19 cellular contexts compared by ENCODE assay signal in genomic region chr1:154851392-154852177, GRCh38. TPM values are rescaled to one million over a fixed set of nuclear protein-coding genes. Genes with fewer than 3 reads are reported as not detected.
A peak's percentile ranks its signal among the peaks of the same experiment; 100 is the strongest.
DNase-seq lines count a peak whose midpoint lies in the region; ATAC-seq and TF ChIP-seq lines count a peak whose summit lies in the region.
"Had no signal": no experiment of that assay in that cellular context is flagged by ENCODE, and none has a peak within 500 bp of the region (broad histone marks: within the 10 kb centered on the region; RNA-seq: fewer than 3 reads in every experiment).

No MANE protein-coding gene starts in this region.

- H3K9me3 ChIP-seq in SJCRH30 (replicated peaks) (no peaks in the 10 kb centered on the region), upper lobe of right lung (no peaks in the 10 kb centered on the region)
- H3K9me3 ChIP-seq: heart right ventricle, upper lobe of left lung had no signal

- POLR2A ChIA-PET in activated CD4-positive, alpha-beta T cell treated with anti-CD3 and anti-CD28 coated beads, Interleukin-2, amount 10 ng/mL, durations not matched to agents 7 days and 5 days (lab: Charles Lee): no interaction called here
- POLR2A ChIA-PET in T-cell (lab: Charles Lee): no interaction called here

- H3K36me3 ChIP-seq in SJCRH30 (peaks cover 3% of the 10 kb centered on the region; the same call in 1 of the 2 replicates), upper lobe of right lung (no peaks in the 10 kb centered on the region)
- H3K36me3 ChIP-seq: cardiac muscle cell, heart right ventricle, upper lobe of left lung had no signal

- no peaks in the 10 kb centered on the region for H3K36me3 Mint-ChIP-seq in activated CD4-positive, alpha-beta T cell treated with anti-CD3 and anti-CD28 coated beads, Interleukin-2, amount 10 ng/mL, durations not matched to agents 7 days and 5 days (ENCODE audit: low read depth)
- H3K36me3 Mint-ChIP-seq in T-cell: no peaks in the 10 kb centered on the region
- H3K36me3 Mint-ChIP-seq: CD8-positive, alpha-beta memory T cell; natural killer cell treated with Interleukin-12 subunit alpha and Interleukin-12 subunit beta and Interleukin-15 and Interleukin-18, amount 100 ng/mL, for 72 hours had no signal

- no peak for DNase-seq in activated CD4-positive, alpha-beta T cell treated with anti-CD3 and anti-CD28 coated beads, Interleukin-2, amount 10 ng/mL, durations not matched to agents 7 days and 5 days
- DNase-seq in activated CD4-positive, alpha-beta T cell treated with anti-CD3 and anti-CD28 coated beads for 1 hour: no peak
- peak; percentile 39 to 52 for DNase-seq in SJCRH30
- peak; percentile 78 for DNase-seq in iPS-NIHi7 (ENCODE audit: extremely low spot score)
- DNase-seq in upper lobe of right lung: no peak
- DNase-seq in DMS114 treated with DMSO at 0.1 percent for 48 hours (lab: John Stamatoyannopoulos, UW; ENCODE audit: unreplicated experiment): no peak
- no peak for DNase-seq in GF-D8 (lab: John Stamatoyannopoulos, UW)
- DNase-seq in T-cell: no peak
- DNase-seq: CD8-positive, alpha-beta memory T cell; heart right ventricle; KBM-7; NCI-H1092 treated with DMSO at 0.1 percent for 48 hours; stimulated activated CD4-positive, alpha-beta T cell treated with anti-CD3 and anti-CD28 coated beads, Interleukin-12 subunit alpha, Interleukin-12 subunit beta, amount 100 ng/mL, for 4 hours; stimulated activated naive CD4-positive, alpha-beta T cell; SW 1271; upper lobe of left lung had no signal

- H3K27ac Mint-ChIP-seq in activated CD4-positive, alpha-beta T cell treated with anti-CD3 and anti-CD28 coated beads, Interleukin-2, amount 10 ng/mL, durations not matched to agents 7 days and 5 days: peak overlapping the region; percentile 11
- H3K27ac Mint-ChIP-seq in T-cell: no peak overlapping the region
- H3K27ac Mint-ChIP-seq: activated T-helper 17 cell treated with anti-CD3 and anti-CD28 coated beads, Interleukin-2, amount 50 U/mL, for 72 hours; CD8-positive, alpha-beta memory T cell; natural killer cell treated with Interleukin-12 subunit alpha and Interleukin-12 subunit beta and Interleukin-15 and Interleukin-18, amount 100 ng/mL, for 72 hours had no signal

- no peak overlapping the region for H3K4me3 Mint-ChIP-seq in activated CD4-positive, alpha-beta T cell treated with anti-CD3 and anti-CD28 coated beads, Interleukin-2, amount 10 ng/mL, durations not matched to agents 7 days and 5 days
- H3K4me3 Mint-ChIP-seq in T-cell: no peak overlapping the region
- H3K4me3 Mint-ChIP-seq: activated T-helper 17 cell treated with anti-CD3 and anti-CD28 coated beads, Interleukin-2, amount 50 U/mL, for 72 hours; CD8-positive, alpha-beta memory T cell; natural killer cell treated with Interleukin-12 subunit alpha and Interleukin-12 subunit beta and Interleukin-15 and Interleukin-18, amount 100 ng/mL, for 72 hours had no signal

- H3K4me1 ChIP-seq in SJCRH30 (peaks cover 40% of the 10 kb centered on the region), upper lobe of right lung (peaks cover 7% of the 10 kb centered on the region)

- H3K27ac ChIP-seq in SJCRH30 (no peak overlapping the region), upper lobe of right lung (no peak overlapping the region)
- H3K27ac ChIP-seq: cardiac muscle cell, heart right ventricle, upper lobe of left lung had no signal

- CTCF ChIA-PET in activated CD4-positive, alpha-beta T cell treated with anti-CD3 and anti-CD28 coated beads, Interleukin-2, amount 10 ng/mL, durations not matched to agents 7 days and 5 days (lab: Charles Lee): no interaction called here
- CTCF ChIA-PET in T-cell (lab: Charles Lee): no interaction called here

- TF ChIP-seq CTCF in upper lobe of right lung (IDR thresholded peaks at IDR 0.05): no peak

- no peaks in the 10 kb centered on the region for H3K9me3 Mint-ChIP-seq in activated CD4-positive, alpha-beta T cell treated with anti-CD3 and anti-CD28 coated beads, Interleukin-2, amount 10 ng/mL, durations not matched to agents 7 days and 5 days
- H3K9me3 Mint-ChIP-seq in T-cell: no peaks in the 10 kb centered on the region
- H3K9me3 Mint-ChIP-seq: activated T-helper 17 cell treated with anti-CD3 and anti-CD28 coated beads, Interleukin-2, amount 50 U/mL, for 72 hours; CD8-positive, alpha-beta memory T cell; natural killer cell treated with Interleukin-12 subunit alpha and Interleukin-12 subunit beta and Interleukin-15 and Interleukin-18, amount 100 ng/mL, for 72 hours had no signal

- H3K4me1 Mint-ChIP-seq in activated CD4-positive, alpha-beta T cell treated with anti-CD3 and anti-CD28 coated beads, Interleukin-2, amount 10 ng/mL, durations not matched to agents 7 days and 5 days: peaks cover 4% of the 10 kb centered on the region
- no peaks in the 10 kb centered on the region for H3K4me1 Mint-ChIP-seq in T-cell
- H3K4me1 Mint-ChIP-seq: CD8-positive, alpha-beta memory T cell had no signal

- intact Hi-C loops in upper lobe of right lung (cut with DNase I): no loop called here

- no peaks in the 10 kb centered on the region for H3K27me3 ChIP-seq in SJCRH30
- no peaks in the 10 kb centered on the region for H3K27me3 ChIP-seq in upper lobe of right lung
- H3K27me3 ChIP-seq: cardiac muscle cell, heart right ventricle, upper lobe of left lung had no signal

- H3K27me3 Mint-ChIP-seq in activated CD4-positive, alpha-beta T cell treated with anti-CD3 and anti-CD28 coated beads, Interleukin-2, amount 10 ng/mL, durations not matched to agents 7 days and 5 days: no peaks in the 10 kb centered on the region
- peaks cover 0 to 3% of the 10 kb centered on the region in 2 donors for H3K27me3 Mint-ChIP-seq in T-cell

- peak; percentile 15 for ATAC-seq in upper lobe of right lung
- no peak for ATAC-seq in T-cell (replicated peaks in 1 of 4)
- ATAC-seq: activated T-helper 17 cell treated with anti-CD3 and anti-CD28 coated beads, Interleukin-2, amount 50 U/mL, for 72 hours; heart right ventricle; natural killer cell treated with Interleukin-12 subunit alpha and Interleukin-12 subunit beta and Interleukin-15 and Interleukin-18, amount 100 ng/mL, for 72 hours had no signal

- H3K4me3 ChIP-seq in SJCRH30 (no peak overlapping the region), upper lobe of right lung (no peak overlapping the region)
- H3K4me3 ChIP-seq: cardiac muscle cell, heart right ventricle, upper lobe of left lung had no signal

RNA-seq across cellular contexts. Expression of gene KCNN3, which starts 18.5 kb away (rescaled TPM):
- under 1 TPM in 1 of 2 experiments, not detected in 1; 0.17 TPM for total RNA-seq in activated CD4-positive, alpha-beta T cell treated with anti-CD3 and anti-CD28 coated beads, Interleukin-2, amount 10 ng/mL, durations not matched to agents 7 days and 5 days
- total RNA-seq in SJCRH30 (2014; rRNA removed; shearing (Covaris generic)): 27.7 and 29.3 TPM in 2 replicates
- total RNA-seq in upper lobe of right lung (7.6 TPM), T-cell (under 1 TPM; 0.03 to 0.23 (median 0.18) TPM)

Comparison
In these comparisons a context has a peak if more than half of its experiments do, and no peak if none do; other contexts are left out.
1. DNase-seq: peak in SJCRH30 (2 of 2) and iPS-NIHi7 (single experiment); none in activated CD4-positive, alpha-beta T cell treated with anti-CD3 and anti-CD28 coated beads, Interleukin-2, amount 10 ng/mL, durations not matched to agents 7 days and 5 days (single experiment), activated CD4-positive, alpha-beta T cell treated with anti-CD3 and anti-CD28 coated beads for 1 hour (single experiment), upper lobe of right lung (single experiment), DMS114 treated with DMSO at 0.1 percent for 48 hours (single experiment), GF-D8 (single experiment) and T-cell (0 of 34).